1 cellular context compared by ENCODE assay signal in genomic region chr4:74108457-74109115, GRCh38.
TF ChIP-seq lines count a peak whose summit lies in the region.

No MANE protein-coding gene starts in this region.

TF ChIP-seq in GM23338, 12 proteins besides CTCF, POLR2A, EP300 and RAD21 (continued from another document):
- no peak for TF ChIP-seq REST (IDR thresholded peaks at IDR 0.05; ENCODE audit: unreplicated experiment)
- TF ChIP-seq STAT1 (IDR thresholded peaks at IDR 0.05; ENCODE audit: unreplicated experiment) = no peak
- no peak for TF ChIP-seq ZNF331 (CRISPR knock-in tag; IDR thresholded peaks at IDR 0.05; ENCODE audit: low read depth)
- TF ChIP-seq EZH2 (IDR thresholded peaks at IDR 0.05; ENCODE audit: low read depth, unreplicated experiment) = no peak
- TF ChIP-seq CREB1 (CRISPR knock-in tag; IDR thresholded peaks at IDR 0.05; ENCODE audit: low read depth) = no peak
- no peak for TF ChIP-seq POLR2AphosphoS5 (IDR thresholded peaks at IDR 0.05; ENCODE audit: low read depth)
- no peak for TF ChIP-seq ZNF114 (CRISPR knock-in tag; IDR thresholded peaks at IDR 0.05)
- no peak for TF ChIP-seq ZNF462 (CRISPR knock-in tag; IDR thresholded peaks at IDR 0.05)
- TF ChIP-seq JUNB (IDR thresholded peaks at IDR 0.05; ENCODE audit: unreplicated experiment) = no peak
